Comparison of ENCODE assay signal across 8 cellular contexts in the genomic region with DNA sequence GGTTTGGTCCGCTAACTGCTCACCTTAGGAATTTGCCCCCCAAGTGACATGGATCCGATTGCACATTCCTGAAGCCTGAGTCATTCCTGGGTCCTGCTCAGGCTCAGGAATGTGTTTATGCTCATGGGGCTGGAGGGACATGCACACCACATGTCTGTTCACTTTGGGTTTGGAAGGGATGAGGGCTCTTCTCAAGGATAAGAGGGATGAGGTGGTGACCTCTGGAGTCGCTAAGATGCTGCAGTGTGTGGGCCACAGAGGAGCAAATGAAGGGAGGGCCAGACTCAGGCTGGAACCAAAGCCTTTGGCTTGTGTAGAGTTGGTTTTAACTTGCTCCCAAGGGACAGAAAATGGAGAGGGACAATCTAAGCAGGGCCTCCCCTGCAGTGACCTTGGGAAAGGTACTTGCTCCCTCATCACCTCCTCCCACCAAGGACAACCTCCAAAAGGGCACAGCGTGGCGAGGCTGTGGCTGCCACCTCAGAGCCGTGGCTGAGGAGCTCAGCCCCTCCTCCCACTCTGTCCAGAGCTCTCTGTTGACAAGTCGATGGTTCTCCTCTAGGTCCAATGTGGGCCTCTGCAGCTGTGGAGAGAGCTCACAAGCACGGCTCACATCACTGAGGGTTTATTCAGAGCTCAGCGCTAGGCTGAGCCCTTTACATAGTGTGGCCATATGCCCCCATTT.
A peak's percentile ranks its signal among the peaks of the same experiment; 100 is the strongest.
DNase-seq lines count a peak whose midpoint lies in the region; ATAC-seq and TF ChIP-seq lines count a peak whose summit lies in the region.

No MANE protein-coding gene starts in this region.

- H2AFZ ChIP-seq in mammary epithelial cell (ENCODE audit: low read depth, low read length) = peak overlapping the region; percentile 36

- TF ChIP-seq CTCF in mammary epithelial cell (conservative IDR thresholded peaks at IDR 0.05 in 1 of 2, IDR thresholded peaks at IDR 0.05 in 1 of 2; ENCODE audit: extremely low read depth in 1 of 2, insufficient read depth in 1 of 2, low read depth in 1 of 2, low read length in 2 of 2) (no peak), GM10248 (IDR thresholded peaks at IDR 0.05; ENCODE audit: control extremely low read depth, extremely low read depth, low read depth, missing control alignments) (no peak)

- H3K79me2 ChIP-seq in mammary epithelial cell (ENCODE audit: insufficient read depth, low read length) = no peaks in the 10 kb centered on the region

- H3K36me3 ChIP-seq in mammary epithelial cell (ENCODE audit: insufficient read depth, low read length) (no peaks in the 10 kb centered on the region), stomach smooth muscle (ENCODE audit: control insufficient read depth in 2 of 2, insufficient read depth in 2 of 2, low read length in 2 of 2) (no peaks in the 10 kb centered on the region)

- intact Hi-C loops in mammary epithelial cell (cut with micrococcal nuclease) = loop anchor here (5.0 kb wide), 2 partner anchors 347 to 517 kb away; no protein-coding TSS in a partner anchor

- H3K9ac ChIP-seq in mammary epithelial cell (ENCODE audit: insufficient read depth, low read length) = no peak overlapping the region
- no peak overlapping the region for H3K9ac ChIP-seq in stomach smooth muscle (ENCODE audit: low read length in 2 of 2)

- dilution Hi-C loops in mammary epithelial cell (cut with HindIII; ENCODE audit: low sequenced_read_pairs) = loop anchor here (5.0 kb wide), 1 partner anchor 43 kb away; no protein-coding TSS in a partner anchor

- no peaks in the 10 kb centered on the region for H4K20me1 ChIP-seq in mammary epithelial cell (ENCODE audit: insufficient read depth, low read length)

- H3K4me1 ChIP-seq in mammary epithelial cell (ENCODE audit: insufficient read depth, low read length) (peaks cover 25% of the 10 kb centered on the region), stomach smooth muscle (ENCODE audit: control insufficient read depth, insufficient read depth, low read length) (peaks cover 39% of the 10 kb centered on the region)

- POLR2A ChIA-PET in GM10248 (lab: Yijun Ruan, JAX) = interaction anchor here (1.6 kb wide), 1 partner anchor 138 kb away, joined by 8 read pairs; a partner anchor contains a TSS

- BruUV-seq in mammary epithelial cell (replicated peaks; lab: Mats Ljungman, UMichigan) = TSS peak; percentile 48

- peaks cover 9% of the 10 kb centered on the region for H3K9me3 ChIP-seq in mammary epithelial cell (replicated peaks; ENCODE audit: insufficient read depth, low read length)
- H3K9me3 ChIP-seq in stomach smooth muscle (ENCODE audit: control insufficient read depth in 2 of 2, low read length in 2 of 2) = peaks cover 0 to 6% of the 10 kb centered on the region in 2 donors

- in situ Hi-C loops in mammary epithelial cell (cut with MboI; ENCODE audit: low sequenced_read_pairs in 2 of 2) = no loop called here

- DNase-seq in HS-27A (ENCODE audit: low read depth) (peak; percentile 100), mammary epithelial cell (peak; percentile 73), iris pigment epithelial cell (ENCODE audit: low read depth) (peak; percentile 97), GM10248 (ENCODE audit: extremely low spot score) (no peak), MV-4-11 (lab: John Stamatoyannopoulos, UW) (no peak)
- DNase-seq in activated CD4-positive, CD25-positive, alpha-beta regulatory T cell (lab: John Stamatoyannopoulos, UW) = no peak

- no peak for ATAC-seq in GM21737 (IDR thresholded peaks at IDR 0.05; ENCODE audit: unreplicated experiment)

- no peaks in the 10 kb centered on the region for H3K27me3 ChIP-seq in mammary epithelial cell (ENCODE audit: insufficient read depth, low read length)
- H3K27me3 ChIP-seq in stomach smooth muscle (ENCODE audit: control insufficient read depth in 1 of 2, insufficient read depth in 2 of 2, low read length in 2 of 2) = no peaks in the 10 kb centered on the region

- H3K4me3 ChIP-seq in mammary epithelial cell (replicated peaks in 1 of 3; ENCODE audit: insufficient read depth in 1 of 3, low read depth in 2 of 3, low read length in 3 of 3) (no peak overlapping the region), stomach smooth muscle (ENCODE audit: low read length in 2 of 2) (peak overlapping the region in 1 of 2 donors; percentile 22)

- WGBS in mammary epithelial cell (ENCODE audit: low coverage, missing lambda C conversion rate) = 63% methylated on average over 9 of the region's 9 CpGs

- no peak overlapping the region for H3K27ac ChIP-seq in mammary epithelial cell (ENCODE audit: insufficient read depth, low read depth, low read length)
- H3K27ac ChIP-seq in stomach smooth muscle (ENCODE audit: low read length) = peak overlapping the region; percentile 41

- CTCF ChIA-PET in mammary epithelial cell (lab: Charles Lee; ENCODE audit: low non-redundant PET) = no interaction called here
- CTCF ChIA-PET in GM10248 (lab: Yijun Ruan, JAX) = interaction anchor here (1.0 to 2.6 kb wide), 2 partner anchors 9 to 49 kb away, joined by 3 to 14 read pairs; no protein-coding TSS in a partner anchor

- H3K4me2 ChIP-seq in mammary epithelial cell (ENCODE audit: insufficient read depth, low read depth, low read length) = peak overlapping the region; percentile 31

Comparison
In these comparisons a context has a peak if more than half of its experiments do, and no peak if none do; other contexts are left out.
1. DNase-seq: peak in HS-27A (single experiment), mammary epithelial cell (single experiment) and iris pigment epithelial cell (single experiment); none in activated CD4-positive, CD25-positive, alpha-beta regulatory T cell (0 of 4), GM10248 (single experiment) and MV-4-11 (single experiment).